In genomic region chr5:136891175-136891574, GRCh38 we compare ENCODE assay signal across 18 cellular contexts.
DNase-seq lines count a peak whose midpoint lies in the region; ATAC-seq and TF ChIP-seq lines count a peak whose summit lies in the region.
"Had no signal": no experiment of that assay in that cellular context is flagged by ENCODE, and none has a peak within 500 bp of the region (broad histone marks: within the 10 kb centered on the region; RNA-seq: fewer than 3 reads in every experiment).

No MANE protein-coding gene starts in this region.

- no peaks in the 10 kb centered on the region for H3K9me1 ChIP-seq in IMR-90 (ENCODE audit: insufficient read depth, low read length)

- H3K27ac Mint-ChIP-seq in endodermal cell, result no peak overlapping the region
- H3K27ac Mint-ChIP-seq: CD8-positive, alpha-beta memory T cell had no signal

- H3K18ac ChIP-seq in IMR-90 (ENCODE audit: low read depth, low read length), result no peak overlapping the region

- H3K4ac ChIP-seq in IMR-90 (ENCODE audit: low read depth, low read length), result no peak overlapping the region

- dilution Hi-C loops in IMR-90 (cut with HindIII; ENCODE audit: low sequenced_read_pairs, unreplicated experiment), result no loop called here

- intact Hi-C loops in IMR-90 (cut with micrococcal nuclease), result no loop called here

- no peak overlapping the region for H2BK120ac ChIP-seq in IMR-90 (ENCODE audit: low read depth, low read length)

- H4K20me1 ChIP-seq in IMR-90 (ENCODE audit: insufficient read depth, low read length), result no peaks in the 10 kb centered on the region
- H4K20me1 ChIP-seq: BLaER1 treated with 17β-estradiol and CSF1 and Interleukin-3, amounts not matched to agents 10 nM and 100 nM had no signal

- no peaks in the 10 kb centered on the region for H3K79me1 ChIP-seq in IMR-90 (ENCODE audit: low read depth in 1 of 2, low read length in 2 of 2)

- no peak overlapping the region for H4K91ac ChIP-seq in IMR-90 (ENCODE audit: insufficient read depth, low read depth, low read length)

- H3K9ac ChIP-seq in IMR-90 (ENCODE audit: low read depth, low read length) (no peak overlapping the region), endodermal cell (ENCODE audit: extremely low read depth, low read length, poor library complexity, severe bottlenecking) (no peak overlapping the region)
- H3K9ac ChIP-seq: BLaER1 treated with 17β-estradiol and CSF1 and Interleukin-3, amounts not matched to agents 10 nM and 100 nM had no signal

- no peak overlapping the region for H3K56ac ChIP-seq in IMR-90 (ENCODE audit: extremely low read depth, insufficient read depth, low read length)

- H2BK5ac ChIP-seq in IMR-90 (ENCODE audit: low read depth, low read length, poor library complexity, severe bottlenecking), result no peak overlapping the region

- 0 out of 2 replicates have a peak, but pooled peaks have one; percentile 19 for TF ChIP-seq CTCF in AG10803 (conservative IDR thresholded peaks at IDR 0.05; ENCODE audit: low read length)
- TF ChIP-seq CTCF in IMR-90 (conservative IDR thresholded peaks at IDR 0.05; ENCODE audit: low read depth, low read length), result 0 out of 2 replicates have a peak, but pooled peaks have one; percentile 2
- TF ChIP-seq CTCF in endodermal cell (conservative IDR thresholded peaks at IDR 0.05), result peak; percentile 33
- TF ChIP-seq CTCF in kidney epithelial cell (IDR thresholded peaks at IDR 0.05; ENCODE audit: insufficient read depth, low read length, poor library complexity, severe bottlenecking), result peak; percentile 7

- H3K23ac ChIP-seq in IMR-90 (ENCODE audit: low read depth, low read length), result no peak overlapping the region

- POLR2A ChIA-PET in IMR-90 (lab: Charles Lee; ENCODE audit: unreplicated experiment), result no interaction called here

- H3K4me3 Mint-ChIP-seq in endodermal cell, result no peak overlapping the region
- H3K4me3 Mint-ChIP-seq: CD8-positive, alpha-beta memory T cell had no signal

- H2AFZ ChIP-seq in IMR-90 (replicated peaks; ENCODE audit: low read length, poor library complexity), result no peak overlapping the region
- H2AFZ ChIP-seq: PC-9 had no signal

- H2BK20ac ChIP-seq in IMR-90 (ENCODE audit: low read depth, low read length), result no peak overlapping the region

- in situ Hi-C loops in IMR-90 (cut with MboI; ENCODE audit: low sequenced_read_pairs) (no loop called here), KBM-7 (cut with MboI; ENCODE audit: low pct_unique_long_range_greater_than_20kb, low sequenced_read_pairs) (no loop called here)

- H4K5ac ChIP-seq in IMR-90 (ENCODE audit: low read depth, low read length), result no peak overlapping the region

- no peak overlapping the region for H3K4me2 ChIP-seq in IMR-90 (ENCODE audit: low read depth, low read length)
- H3K4me2 ChIP-seq: BLaER1 treated with 17β-estradiol and CSF1 and Interleukin-3, amounts not matched to agents 10 nM and 100 nM; PC-9 had no signal

- no peak overlapping the region for H2AK5ac ChIP-seq in IMR-90 (ENCODE audit: low read depth, low read length)

- H3K9me3 ChIP-seq in IMR-90 (ENCODE audit: control insufficient read depth, insufficient read depth, low read length) (peaks cover 2% of the 10 kb centered on the region), endodermal cell (ENCODE audit: control insufficient read depth, low read length) (no peaks in the 10 kb centered on the region)
- H3K9me3 ChIP-seq: BLaER1 treated with 17β-estradiol and CSF1 and Interleukin-3, amounts not matched to agents 10 nM and 100 nM had no signal

- no peaks in the 10 kb centered on the region for H3K27me3 Mint-ChIP-seq in endodermal cell (ENCODE audit: insufficient read depth)

- TF ChIP-seq POLR2A in IMR-90 (IDR thresholded peaks at IDR 0.05; ENCODE audit: low read depth, low read length), result no peak

- no peaks in the 10 kb centered on the region for H3K36me3 Mint-ChIP-seq in endodermal cell (ENCODE audit: low read depth)
- H3K36me3 Mint-ChIP-seq: CD8-positive, alpha-beta memory T cell had no signal

- DNase-seq in AG10803 (ENCODE audit: low read depth) (no peak), IMR-90 (no peak), endodermal cell (no peak), kidney epithelial cell (ENCODE audit: low read depth) (no peak), NCI-H2107 treated with DMSO at 0.1 percent for 48 hours (lab: John Stamatoyannopoulos, UW; ENCODE audit: unreplicated experiment) (no peak), KBM-7 (no peak), nucleus accumbens (lab: John Stamatoyannopoulos, UW) (no peak)
- no peak for DNase-seq in stimulated activated CD4-positive, alpha-beta T cell treated with anti-CD3 and anti-CD28 coated beads, Interleukin-4, amount 100 ng/mL, for 24 hours
- DNase-seq: 8988T; CD8-positive, alpha-beta memory T cell; MV-4-11; NCI-H1436; NCI-H2029; NCI-H510A; NCI-H82; PC-9 had no signal

- no TSS peak for BruUV-seq in IMR-90 (replicated peaks; lab: Mats Ljungman, UMichigan)

- TF ChIP-seq RAD21 in IMR-90 (IDR thresholded peaks at IDR 0.05; ENCODE audit: low read length), result no peak

- H3K27ac ChIP-seq in IMR-90 (ENCODE audit: insufficient read depth, low read length) (no peak overlapping the region), endodermal cell (ENCODE audit: low read depth, low read length) (peak overlapping the region; percentile 21)
- H3K27ac ChIP-seq: BLaER1 treated with 17β-estradiol and CSF1 and Interleukin-3, amounts not matched to agents 10 nM and 100 nM; PC-9 had no signal

- no peak overlapping the region for H3K14ac ChIP-seq in IMR-90 (replicated peaks; ENCODE audit: low read depth, low read length)

- CTCF ChIA-PET in IMR-90 (lab: Yijun Ruan, JAX), result no interaction called here

- H3K27me3 ChIP-seq in IMR-90 (ENCODE audit: control insufficient read depth, insufficient read depth, low read length) (no peaks in the 10 kb centered on the region), endodermal cell (ENCODE audit: control insufficient read depth, insufficient read depth, low read length, poor library complexity, severe bottlenecking) (no peaks in the 10 kb centered on the region), kidney epithelial cell (ENCODE audit: control insufficient read depth, insufficient read depth, low read length) (peaks cover 2% of the 10 kb centered on the region)
- H3K27me3 ChIP-seq: BLaER1 treated with 17β-estradiol and CSF1 and Interleukin-3, amounts not matched to agents 10 nM and 100 nM had no signal

- no peak overlapping the region for H2BK15ac ChIP-seq in IMR-90 (ENCODE audit: low read depth, low read length)

- peaks cover 11% of the 10 kb centered on the region for H3K4me1 Mint-ChIP-seq in endodermal cell
- H3K4me1 Mint-ChIP-seq: CD8-positive, alpha-beta memory T cell had no signal

- peaks cover 2% of the 10 kb centered on the region for H3K9me3 Mint-ChIP-seq in endodermal cell

- no peak overlapping the region for H3K4me3 ChIP-seq in AG10803 (ENCODE audit: low read length)
- no peak overlapping the region for H3K4me3 ChIP-seq in IMR-90 (ENCODE audit: insufficient read depth, low read depth, low read length)
- H3K4me3 ChIP-seq in endodermal cell (ENCODE audit: low read length), result no peak overlapping the region
- no peak overlapping the region for H3K4me3 ChIP-seq in kidney epithelial cell (ENCODE audit: low read depth, low read length)
- H3K4me3 ChIP-seq: BLaER1 treated with 17β-estradiol and CSF1 and Interleukin-3, amounts not matched to agents 10 nM and 100 nM; PC-9 had no signal

- no peak for ATAC-seq in IMR-90 (ENCODE audit: low read depth)
- ATAC-seq: HCT116 had no signal

- no CpG with 5 or more reads among the region's 1 CpG for WGBS in IMR-90 (ENCODE audit: extremely low coverage in 2 of 2, insufficient read length in 1 of 2), 2 experiments
- WGBS in endodermal cell (ENCODE audit: insufficient coverage in 1 of 2, insufficient read length in 1 of 2), 2 experiments, result 88 to 100% methylated on average over 1 of the region's 1 CpG

- H4K8ac ChIP-seq in IMR-90 (ENCODE audit: low read depth in 2 of 2, low read length in 2 of 2), result no peak overlapping the region

- no peaks in the 10 kb centered on the region for H3K36me3 ChIP-seq in IMR-90 (ENCODE audit: control insufficient read depth, insufficient read depth, low read length)
- H3K36me3 ChIP-seq in endodermal cell (ENCODE audit: control insufficient read depth, insufficient read depth, low read length), result no peaks in the 10 kb centered on the region
- no peaks in the 10 kb centered on the region for H3K36me3 ChIP-seq in kidney epithelial cell (ENCODE audit: control insufficient read depth, insufficient read depth, low read length)
- H3K36me3 ChIP-seq: BLaER1 treated with 17β-estradiol and CSF1 and Interleukin-3, amounts not matched to agents 10 nM and 100 nM had no signal

- H2AK9ac ChIP-seq in IMR-90 (replicated peaks; ENCODE audit: low read depth, low read length, poor library complexity), result no peak overlapping the region

- H3K4me1 ChIP-seq in IMR-90 (ENCODE audit: control insufficient read depth, insufficient read depth, low read length) (no peaks in the 10 kb centered on the region), endodermal cell (ENCODE audit: control insufficient read depth, insufficient read depth, low read length) (no peaks in the 10 kb centered on the region)

TF ChIP-seq in IMR-90, 13 proteins besides CTCF, POLR2A, EP300 and RAD21:
- TF ChIP-seq RCOR1 (IDR thresholded peaks at IDR 0.05; ENCODE audit: insufficient replicate concordance, low read length) (no peak), FOS (IDR thresholded peaks at IDR 0.05; ENCODE audit: low read depth, low read length) (no peak), CEBPB (IDR thresholded peaks at IDR 0.05; ENCODE audit: low read depth, low read length) (no peak), NFE2L2 (IDR thresholded peaks at IDR 0.05; ENCODE audit: low read depth, low read length) (no peak), MXI1 (IDR thresholded peaks at IDR 0.05; ENCODE audit: borderline replicate concordance, low read depth, low read length) (no peak), ELK1 (IDR thresholded peaks at IDR 0.05; ENCODE audit: borderline replicate concordance, low read depth, low read length) (no peak), RFX5 (IDR thresholded peaks at IDR 0.05; ENCODE audit: low read depth, low read length) (no peak), CHD1 (IDR thresholded peaks at IDR 0.05; ENCODE audit: low read depth, low read length) (no peak)
